In genomic region chr1:181205901-181206300, GRCh38 we compare ENCODE assay signal across 17 cellular contexts.
"Had no signal": no experiment of that assay in that cellular context is flagged by ENCODE, and none has a peak within 500 bp of the region (broad histone marks: within the 10 kb centered on the region; RNA-seq: fewer than 3 reads in every experiment).

No MANE protein-coding gene starts in this region.

- H3K9me3 Mint-ChIP-seq: stimulated activated naive B cell treated with anti-CD40 and anti-IgM and Interleukin-4, amounts not matched to agents 10 μg/mL and 1 μg/mL and 100 μg/mL, for 72 hours; stimulated activated naive CD8-positive, alpha-beta T cell treated with anti-CD3 and anti-CD28 coated beads, Interleukin-15, amount 100 ng/mL, for 72 hours had no signal

- H3K27ac ChIP-seq: coronary artery, ovary, right lobe of liver, testis, tibial nerve, upper lobe of right lung, vagina had no signal

- ATAC-seq: left colon; naive thymus-derived CD4-positive, alpha-beta T cell; stimulated activated naive B cell treated with anti-CD40 and anti-IgM and Interleukin-4, amounts not matched to agents 10 μg/mL and 1 μg/mL and 100 μg/mL, for 72 hours; stimulated activated naive CD8-positive, alpha-beta T cell treated with anti-CD3 and anti-CD28 coated beads, Interleukin-15, amount 100 ng/mL, for 72 hours; upper lobe of right lung had no signal

- H3K4me3 Mint-ChIP-seq: naive thymus-derived CD4-positive, alpha-beta T cell; stimulated activated naive B cell treated with anti-CD40 and anti-IgM and Interleukin-4, amounts not matched to agents 10 μg/mL and 1 μg/mL and 100 μg/mL, for 72 hours; stimulated activated naive CD8-positive, alpha-beta T cell treated with anti-CD3 and anti-CD28 coated beads, Interleukin-15, amount 100 ng/mL, for 72 hours had no signal

- H3K4me1 ChIP-seq: right lobe of liver, tibial nerve, upper lobe of right lung, vagina had no signal

- DNase-seq: effector CD4-positive, alpha-beta T cell; foreskin melanocyte; hippocampal formation; left colon; naive thymus-derived CD4-positive, alpha-beta T cell; ovary; right lobe of liver; stimulated activated CD4-positive, alpha-beta T cell treated with anti-CD3 and anti-CD28 coated beads, Interleukin-2, amount 100 ng/mL, for 24 hours; stimulated activated CD4-positive, alpha-beta T cell treated with anti-CD3 and anti-CD28 coated beads, Interleukin-4, amount 100 ng/mL, for 4 hours; stimulated activated naive B cell treated with anti-CD40 and anti-IgM and Interleukin-4, amounts not matched to agents 10 μg/mL and 1 μg/mL and 100 μg/mL, for 72 hours; stimulated activated naive CD8-positive, alpha-beta T cell treated with anti-CD3 and anti-CD28 coated beads, Interleukin-15, amount 100 ng/mL, for 72 hours; testis; upper lobe of right lung had no signal

- H3K36me3 Mint-ChIP-seq: naive thymus-derived CD4-positive, alpha-beta T cell; stimulated activated naive B cell treated with anti-CD40 and anti-IgM and Interleukin-4, amounts not matched to agents 10 μg/mL and 1 μg/mL and 100 μg/mL, for 72 hours had no signal

- H3K27ac Mint-ChIP-seq: stimulated activated naive B cell treated with anti-CD40 and anti-IgM and Interleukin-4, amounts not matched to agents 10 μg/mL and 1 μg/mL and 100 μg/mL, for 72 hours; stimulated activated naive CD8-positive, alpha-beta T cell treated with anti-CD3 and anti-CD28 coated beads, Interleukin-15, amount 100 ng/mL, for 72 hours had no signal

- H3K27me3 ChIP-seq: heart left ventricle, ovary, right lobe of liver, testis, tibial nerve, upper lobe of right lung, vagina had no signal

- H3K36me3 ChIP-seq: heart left ventricle, ovary, right lobe of liver, tibial nerve, upper lobe of right lung, vagina had no signal

- H3K9me3 ChIP-seq: ovary, right lobe of liver, testis, tibial nerve, upper lobe of right lung, vagina had no signal

- H3K4me1 Mint-ChIP-seq: stimulated activated naive B cell treated with anti-CD40 and anti-IgM and Interleukin-4, amounts not matched to agents 10 μg/mL and 1 μg/mL and 100 μg/mL, for 72 hours had no signal

- H3K4me3 ChIP-seq: coronary artery, heart left ventricle, ovary, right lobe of liver, testis, tibial nerve, upper lobe of right lung, vagina had no signal
